In the genomic region with DNA sequence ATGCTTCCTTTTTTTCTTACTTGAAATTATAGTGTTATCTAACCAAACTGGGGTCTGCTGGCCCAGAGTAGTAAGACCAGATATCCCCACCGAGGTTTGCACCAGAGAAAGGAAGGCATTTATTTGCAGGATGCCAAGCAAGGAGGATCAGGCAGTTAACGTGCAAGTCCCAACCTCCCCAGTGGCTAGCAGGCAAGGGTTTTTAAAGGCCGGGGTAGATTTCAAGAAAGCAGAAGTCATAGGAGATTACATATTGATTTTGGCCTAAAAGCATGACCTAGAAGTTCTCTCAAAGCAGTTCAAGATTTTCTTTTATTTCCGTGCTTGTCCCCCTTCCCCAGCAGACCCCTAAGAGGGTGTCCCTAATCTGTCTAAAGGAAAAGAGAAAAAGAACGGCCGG, we compare ENCODE assay signal across 26 cellular contexts. TPM values are rescaled to one million over a fixed set of nuclear protein-coding genes. Genes with fewer than 3 reads are reported as not detected.
"Had no signal": no experiment of that assay in that cellular context is flagged by ENCODE, and none has a peak within 500 bp of the region (broad histone marks: within the 10 kb centered on the region; RNA-seq: fewer than 3 reads in every experiment).

No MANE protein-coding gene starts in this region.

- H2AFZ ChIP-seq: hepatocyte had no signal

- H3K4me1 ChIP-seq: body of pancreas, stomach, vagina had no signal

- H3K36me3 ChIP-seq: ovary, stomach, vagina had no signal

- H3K9me3 ChIP-seq: body of pancreas, ovary, stomach, vagina had no signal

- H3K4me3 ChIP-seq: body of pancreas, hepatocyte, ovary, smooth muscle cell, vagina had no signal

- H3K4me2 ChIP-seq: hepatocyte, smooth muscle cell had no signal

- DNase-seq: activated CD4-positive, alpha-beta T cell treated with anti-CD3 and anti-CD28 coated beads for 48 hours; activated CD4-positive, CD25-positive, alpha-beta regulatory T cell; activated CD8-positive, alpha-beta T cell treated with anti-CD3 and anti-CD28 coated beads, Interleukin-2, amount 10 ng/mL, durations not matched to agents 7 days and 5 days; activated naive CD4-positive, alpha-beta T cell treated with Interleukin-2 at 50 U/mL for 16 hours; activated T-cell treated with anti-CD3 and anti-CD28 coated beads, Interleukin-2, amount 50 U/mL, for 24 hours; body of pancreas; endodermal cell; left cardiac atrium; mesenchymal stem cell; naive thymus-derived CD8-positive, alpha-beta T cell; ovary; stimulated activated CD4-positive, alpha-beta T cell treated with anti-CD3 and anti-CD28 coated beads, Interleukin-4, amount 100 ng/mL, for 1 hour; stomach; trophoblast cell had no signal

- FAIRE-seq: colon, islet of Langerhans, TTC549 had no signal

- ATAC-seq: activated CD8-positive, alpha-beta T cell treated with anti-CD3 and anti-CD28 coated beads, Interleukin-2, amount 10 ng/mL, durations not matched to agents 7 days and 5 days; body of pancreas; left cardiac atrium; naive thymus-derived CD8-positive, alpha-beta T cell; sciatic nerve; stimulated activated effector memory CD8-positive, alpha-beta T cell treated with anti-CD3 and anti-CD28 coated beads, Interleukin-12 subunit alpha, Interleukin-12 subunit beta, amount 100 ng/mL, for 72 hours had no signal

- H3K79me2 ChIP-seq: hepatocyte had no signal

- H3K27me3 ChIP-seq: body of pancreas, hepatocyte, ovary, stomach, vagina had no signal

- H3K27ac ChIP-seq: body of pancreas, epithelial cell of prostate, hepatocyte, ovary, stomach, vagina had no signal

RNA-seq across cellular contexts. Expression of gene STRIT1, which starts 32.8 kb away (rescaled TPM):
- total RNA-seq: activated CD8-positive, alpha-beta T cell treated with anti-CD3 and anti-CD28 coated beads, Interleukin-2, amount 10 ng/mL, durations not matched to agents 7 days and 5 days; activated T-helper 2 cell treated with anti-CD3 and anti-CD28 coated beads, Interferon-gamma antibody, Interleukin-2, Interleukin-4, amounts not matched to agents 10 μg/mL and 5 μg/mL and 100 μg/mL, durations not matched to agents 14 hours and 24 hours and 36 hours; body of pancreas; endodermal cell; glomerular endothelial cell; left cardiac atrium; naive thymus-derived CD8-positive, alpha-beta T cell; ovary; sciatic nerve; smooth muscle cell; stomach; temporal lobe; vagina had no signal
- polyA plus RNA-seq: naive thymus-derived CD8-positive, alpha-beta T cell; ovary; smooth muscle cell had no signal
